In the genomic region with DNA sequence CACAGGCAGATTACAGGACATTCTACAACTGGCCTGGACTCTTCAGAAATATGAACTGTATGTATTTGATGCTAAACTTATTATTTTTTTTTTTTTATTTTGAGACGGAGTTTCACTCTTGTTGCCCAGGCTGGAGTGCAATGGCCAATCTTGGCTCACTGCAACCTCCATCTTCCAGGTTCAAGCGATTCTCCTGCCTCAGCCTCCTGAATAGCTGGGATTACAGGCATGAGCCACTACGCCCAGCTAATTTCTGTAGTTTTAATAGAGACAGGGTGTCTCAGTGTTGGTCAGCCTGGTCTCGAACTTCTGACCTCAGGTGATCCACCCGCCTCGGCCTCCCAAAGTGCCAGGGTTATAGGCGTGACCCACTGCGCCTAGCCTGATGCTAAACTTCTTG, we compare ENCODE assay signal across 7 cellular contexts. TPM values are rescaled to one million over a fixed set of nuclear protein-coding genes. Genes with fewer than 3 reads are reported as not detected.
A peak's percentile ranks its signal among the peaks of the same experiment; 100 is the strongest.
DNase-seq lines count a peak whose midpoint lies in the region; ATAC-seq, FAIRE-seq and TF ChIP-seq lines count a peak whose summit lies in the region.
"Not testable (repeated sequence)": the region's sequence is repeated elsewhere in the genome, so short reads cannot be mapped to it uniquely, and the experiment has no call there.

No MANE protein-coding gene starts in this region.

- FAIRE-seq in K562 (lab: Jason Lieb, UNC): not testable (repeated sequence)

- not testable (repeated sequence) for H4K20me1 ChIP-seq in K562 (replicated peaks; ENCODE audit: control insufficient read depth, insufficient read depth, low read length)

- not testable (repeated sequence) for TF ChIP-seq CTCF in K562 (IDR thresholded peaks at IDR 0.05 in 2 of 3, conservative IDR thresholded peaks at IDR 0.05 in 1 of 3; ENCODE audit: insufficient read depth in 2 of 3, low read depth in 1 of 3, low read length in 3 of 3); nephron progenitor cell (IDR thresholded peaks at IDR 0.05); sigmoid colon (IDR thresholded peaks at IDR 0.05); upper lobe of right lung (IDR thresholded peaks at IDR 0.05)

- 94% methylated on average over 8 of the region's 8 CpGs for WGBS in K562 (ENCODE audit: insufficient coverage, low coverage, missing lambda C conversion rate)
- WGBS in sigmoid colon, 2 donors: 92 to 95% methylated on average over 8 of the region's 8 CpGs

- H3K27ac Mint-ChIP-seq in CD4-positive, CD25-positive, alpha-beta regulatory T cell: peak overlapping the region in 2 of 3 donors; percentile 16 to 64
- peak overlapping the region; percentile 45 for H3K27ac Mint-ChIP-seq in T-helper 1 cell treated with Interleukin-12 subunit alpha and Interleukin-12 subunit beta and Interleukin-4 antibody, amounts not matched to agents 30 μg/mL and 1 μg/mL, for 36 hours
- H3K27ac Mint-ChIP-seq in activated CD8-positive, alpha-beta memory T cell treated with anti-CD3 and anti-CD28 coated beads, Interleukin-2, amount 10 ng/mL, durations not matched to agents 7 days and 5 days: peak overlapping the region; percentile 43
- H3K27ac Mint-ChIP-seq in nephron progenitor cell: peak overlapping the region; percentile 79

- peak; percentile 56; the same call in 1 of the 2 replicates for TF ChIP-seq POLR2A in K562 (conservative IDR thresholded peaks at IDR 0.05)
- TF ChIP-seq POLR2A in sigmoid colon (IDR thresholded peaks at IDR 0.05): not testable (repeated sequence)

- H3K36me3 Mint-ChIP-seq in CD4-positive, CD25-positive, alpha-beta regulatory T cell: not testable (repeated sequence)
- peaks cover 10% of the 10 kb centered on the region for H3K36me3 Mint-ChIP-seq in T-helper 1 cell treated with Interleukin-12 subunit alpha and Interleukin-12 subunit beta and Interleukin-4 antibody, amounts not matched to agents 30 μg/mL and 1 μg/mL, for 36 hours (ENCODE audit: low read depth)
- peaks cover 35% of the 10 kb centered on the region for H3K36me3 Mint-ChIP-seq in activated CD8-positive, alpha-beta memory T cell treated with anti-CD3 and anti-CD28 coated beads, Interleukin-2, amount 10 ng/mL, durations not matched to agents 7 days and 5 days
- H3K36me3 Mint-ChIP-seq in nephron progenitor cell (ENCODE audit: low read depth): peaks cover 77% of the 10 kb centered on the region

- H3K4me3 Mint-ChIP-seq in CD4-positive, CD25-positive, alpha-beta regulatory T cell; T-helper 1 cell treated with Interleukin-12 subunit alpha and Interleukin-12 subunit beta and Interleukin-4 antibody, amounts not matched to agents 30 μg/mL and 1 μg/mL, for 36 hours; activated CD8-positive, alpha-beta memory T cell treated with anti-CD3 and anti-CD28 coated beads, Interleukin-2, amount 10 ng/mL, durations not matched to agents 7 days and 5 days; nephron progenitor cell: not testable (repeated sequence)

- ATAC-seq in CD4-positive, CD25-positive, alpha-beta regulatory T cell (ENCODE audit: low read depth in 2 of 2); activated CD8-positive, alpha-beta memory T cell treated with anti-CD3 and anti-CD28 coated beads, Interleukin-2, amount 10 ng/mL, durations not matched to agents 7 days and 5 days; K562; upper lobe of right lung: not testable (repeated sequence)

- not testable (repeated sequence) for TF ChIP-seq RAD21 in K562 (CRISPR knock-in tag; conservative IDR thresholded peaks at IDR 0.05 in 1 of 2, IDR thresholded peaks at IDR 0.05 in 1 of 2)

- DNase-seq in CD4-positive, CD25-positive, alpha-beta regulatory T cell; activated CD8-positive, alpha-beta memory T cell treated with anti-CD3 and anti-CD28 coated beads, Interleukin-2, amount 10 ng/mL, durations not matched to agents 7 days and 5 days; K562 (ENCODE audit: extremely low read depth in 1 of 4, low spot score in 3 of 4); nephron progenitor cell: not testable (repeated sequence)
- DNase-seq in sigmoid colon (peak; percentile 25), upper lobe of right lung (peak; percentile 17)

- not testable (repeated sequence) for H3K4me2 ChIP-seq in K562 (ENCODE audit: insufficient read depth, low read length)

- not testable (repeated sequence) for H3K9ac ChIP-seq in K562 (ENCODE audit: insufficient read depth in 1 of 2, low read depth in 2 of 2, low read length in 2 of 2)

- not testable (repeated sequence) for H3K9me3 Mint-ChIP-seq in CD4-positive, CD25-positive, alpha-beta regulatory T cell; T-helper 1 cell treated with Interleukin-12 subunit alpha and Interleukin-12 subunit beta and Interleukin-4 antibody, amounts not matched to agents 30 μg/mL and 1 μg/mL, for 36 hours; activated CD8-positive, alpha-beta memory T cell treated with anti-CD3 and anti-CD28 coated beads, Interleukin-2, amount 10 ng/mL, durations not matched to agents 7 days and 5 days (ENCODE audit: low read depth); nephron progenitor cell

- not testable (repeated sequence) for H3K4me3 ChIP-seq in CD4-positive, CD25-positive, alpha-beta regulatory T cell (ENCODE audit: low read depth, low read length); K562; sigmoid colon; upper lobe of right lung

- H3K27me3 Mint-ChIP-seq in CD4-positive, CD25-positive, alpha-beta regulatory T cell; T-helper 1 cell treated with Interleukin-12 subunit alpha and Interleukin-12 subunit beta and Interleukin-4 antibody, amounts not matched to agents 30 μg/mL and 1 μg/mL, for 36 hours (ENCODE audit: low read depth); activated CD8-positive, alpha-beta memory T cell treated with anti-CD3 and anti-CD28 coated beads, Interleukin-2, amount 10 ng/mL, durations not matched to agents 7 days and 5 days; nephron progenitor cell (ENCODE audit: low read depth, poor library complexity): not testable (repeated sequence)

- not testable (repeated sequence) for BruUV-seq in K562 (replicated peaks; lab: Mats Ljungman, UMichigan)

- H2AFZ ChIP-seq in K562 (ENCODE audit: low read depth, low read length): not testable (repeated sequence)

- not testable (repeated sequence) for H3K4me1 ChIP-seq in CD4-positive, CD25-positive, alpha-beta regulatory T cell (ENCODE audit: control insufficient read depth, insufficient read depth, low read length, poor library complexity, severe bottlenecking); K562 (replicated peaks in 1 of 2; ENCODE audit: control insufficient read depth in 2 of 2, insufficient read depth in 2 of 2, low read length in 2 of 2); sigmoid colon; upper lobe of right lung

- in situ Hi-C loops in K562 (cut with MboI): not testable (repeated sequence)

- H3K27me3 ChIP-seq in CD4-positive, CD25-positive, alpha-beta regulatory T cell (ENCODE audit: control insufficient read depth, insufficient read depth, low read length); K562 (ENCODE audit: control insufficient read depth in 2 of 2, insufficient read depth in 2 of 2, low read length in 2 of 2); sigmoid colon; upper lobe of right lung: not testable (repeated sequence)

- intact Hi-C loops in K562 (cut with micrococcal nuclease); sigmoid colon (cut with DNase I); upper lobe of right lung (cut with DNase I): not testable (repeated sequence)

- H3K79me2 ChIP-seq in K562 (ENCODE audit: control insufficient read depth, insufficient read depth, low read length): not testable (repeated sequence)

- H3K9me3 ChIP-seq in CD4-positive, CD25-positive, alpha-beta regulatory T cell (ENCODE audit: control insufficient read depth in 2 of 2, low read length in 2 of 2); K562 (replicated peaks; ENCODE audit: control insufficient read depth, insufficient read depth, low read depth, low read length); sigmoid colon; upper lobe of right lung: not testable (repeated sequence)

- H3K36me3 ChIP-seq in CD4-positive, CD25-positive, alpha-beta regulatory T cell (ENCODE audit: control insufficient read depth, insufficient read depth, low read length): peaks cover 23% of the 10 kb centered on the region
- H3K36me3 ChIP-seq in K562 (ENCODE audit: control insufficient read depth, insufficient read depth, low read length) (peaks cover 67% of the 10 kb centered on the region), sigmoid colon (peaks cover 18 to 75% (median 26%) of the 10 kb centered on the region in 4 donors), upper lobe of right lung (peaks cover 53% of the 10 kb centered on the region)

- CTCF ChIA-PET in activated CD8-positive, alpha-beta memory T cell treated with anti-CD3 and anti-CD28 coated beads, Interleukin-2, amount 10 ng/mL, durations not matched to agents 7 days and 5 days (lab: Charles Lee); K562 (lab: Yijun Ruan, JAX; ENCODE audit: low intra/inter-chr PET ratio): not testable (repeated sequence)

- not testable (repeated sequence) for H3K9me1 ChIP-seq in K562 (ENCODE audit: control insufficient read depth, insufficient read depth, low read length)

- not testable (repeated sequence) for H3K27ac ChIP-seq in CD4-positive, CD25-positive, alpha-beta regulatory T cell (ENCODE audit: insufficient read depth, low read length, poor library complexity, severe bottlenecking); K562 (ENCODE audit: extremely low read depth, low read depth, low read length); sigmoid colon; upper lobe of right lung

- POLR2A ChIA-PET in K562 (lab: Yijun Ruan, JAX): interaction anchor here (0.7 to 3.7 kb wide), 6 partner anchors 8 to 30 kb away, joined by 3 to 24 read pairs (median 4); no protein-coding TSS in a partner anchor

- TF ChIP-seq EP300 in K562 (IDR thresholded peaks at IDR 0.05; ENCODE audit: low read length); sigmoid colon (IDR thresholded peaks at IDR 0.05): not testable (repeated sequence)

- H3K4me1 Mint-ChIP-seq in CD4-positive, CD25-positive, alpha-beta regulatory T cell: peaks cover 2 to 10% (median 5%) of the 10 kb centered on the region in 4 donors
- not testable (repeated sequence) for H3K4me1 Mint-ChIP-seq in T-helper 1 cell treated with Interleukin-12 subunit alpha and Interleukin-12 subunit beta and Interleukin-4 antibody, amounts not matched to agents 30 μg/mL and 1 μg/mL, for 36 hours (ENCODE audit: low read depth); activated CD8-positive, alpha-beta memory T cell treated with anti-CD3 and anti-CD28 coated beads, Interleukin-2, amount 10 ng/mL, durations not matched to agents 7 days and 5 days; nephron progenitor cell

RNA-seq across cellular contexts. Expression of gene FAM219B, which starts 7.1 kb away (rescaled TPM):
- 79.7 TPM for total RNA-seq in CD4-positive, CD25-positive, alpha-beta regulatory T cell
- 10 to 100 TPM; 22.0 to 26.9 (median 24.8) TPM for polyA plus RNA-seq in CD4-positive, CD25-positive, alpha-beta regulatory T cell
- total RNA-seq in activated CD8-positive, alpha-beta memory T cell treated with anti-CD3 and anti-CD28 coated beads, Interleukin-2, amount 10 ng/mL, durations not matched to agents 7 days and 5 days: 100 to 1,000 TPM in 1 of 2 experiments, 10 to 100 TPM in 1; 95.2 to 119 TPM
- total RNA-seq in K562 (2011; cell fraction: chromatin; rRNA removed; ENCODE audit: low replicate concordance): 89.6 and 158 TPM in 2 replicates
- total RNA-seq in K562 (2011; cell fraction: nucleolus; rRNA removed): 91.7 and 93.2 TPM in 2 replicates
- 102 and 120 TPM in 2 replicates for total RNA-seq in K562 (2011; cell fraction: nucleoplasm; rRNA removed)
- total RNA-seq in K562 (2014; rRNA removed) (26.1 and 27.6 TPM in 2 replicates), K562 (2014; rRNA removed; fragmentation: Illumina TruSeq; extraction: Trizol) (28.2 and 29.4 TPM in 2 replicates), K562 (2015; rRNA removed; fragmentation: Illumina TruSeq; extraction: Trizol) (17.5 and 19.1 TPM in 2 replicates), K562 (2021) (40.3 and 43.0 TPM in 2 replicates), sigmoid colon (10 to 100 TPM; 50.5 to 65.0 (median 57.2) TPM), upper lobe of right lung (75.4 TPM)
- polyA plus RNA-seq in K562 (2011; rRNA removed) (50.4 and 58.4 TPM in 2 replicates), K562 (2014; fragmentation: Illumina TruSeq; extraction: Trizol) (29.7 and 35.3 TPM in 2 replicates), K562 (2014; fragmentation: Nextera tagmentation; extraction: Ambion mirVana) (10 to 100 TPM in 1 of 2 experiments, 1 to 10 TPM in 1; 6.8 to 10.2 TPM), K562 (2014; rRNA removed) (47.9 and 50.4 TPM in 2 replicates), sigmoid colon (10 to 100 TPM; 16.6 to 38.4 (median 30.1) TPM)
- 36.0 and 55.5 TPM in 2 replicates for polyA plus RNA-seq in K562 (2011; cell fraction: cytosol; rRNA removed)
- 288 and 307 TPM in 2 replicates for polyA plus RNA-seq in K562 (2011; cell fraction: nucleus; rRNA removed)
- 18.3 and 40.2 TPM in 2 replicates for polyA plus RNA-seq in K562 (2012)
- polyA minus RNA-seq in K562 (2011; rRNA and poly(A)+ RNA removed): 19.0 and 21.3 TPM in 2 replicates
- polyA minus RNA-seq in K562 (2011; cell fraction: cytosol; rRNA and poly(A)+ RNA removed): 7.7 and 8.3 TPM in 2 replicates
- polyA minus RNA-seq in K562 (2011; cell fraction: nucleus; rRNA and poly(A)+ RNA removed): 35.0 and 39.9 TPM in 2 replicates

RNA-seq across cellular contexts. Expression of gene MPI, which starts 24.0 kb away (rescaled TPM):
- total RNA-seq in CD4-positive, CD25-positive, alpha-beta regulatory T cell: 49.6 TPM
- polyA plus RNA-seq in CD4-positive, CD25-positive, alpha-beta regulatory T cell: 100 to 1,000 TPM in 2 of 4 donors, 10 to 100 TPM in 2; 77.2 to 108 (median 100.0) TPM
- 10 to 100 TPM; 52.8 to 59.0 TPM for total RNA-seq in activated CD8-positive, alpha-beta memory T cell treated with anti-CD3 and anti-CD28 coated beads, Interleukin-2, amount 10 ng/mL, durations not matched to agents 7 days and 5 days
- total RNA-seq in K562 (2011; cell fraction: chromatin; rRNA removed; ENCODE audit: low replicate concordance): 120 and 254 TPM in 2 replicates
- 166 and 183 TPM in 2 replicates for total RNA-seq in K562 (2011; cell fraction: nucleolus; rRNA removed)
- total RNA-seq in K562 (2011; cell fraction: nucleoplasm; rRNA removed): 164 and 172 TPM in 2 replicates
- total RNA-seq in K562 (2014; rRNA removed) (40.5 and 58.3 TPM in 2 replicates), K562 (2014; rRNA removed; fragmentation: Illumina TruSeq; extraction: Trizol) (28.1 and 34.5 TPM in 2 replicates), K562 (2015; rRNA removed; fragmentation: Illumina TruSeq; extraction: Trizol) (28.8 and 30.7 TPM in 2 replicates), K562 (2021) (40.3 and 42.1 TPM in 2 replicates), sigmoid colon (10 to 100 TPM; 34.9 to 52.0 (median 45.5) TPM), upper lobe of right lung (26.7 TPM)
- polyA plus RNA-seq in K562 (2011; rRNA removed) (56.8 and 73.8 TPM in 2 replicates), K562 (2014; fragmentation: Illumina TruSeq; extraction: Trizol) (78.7 and 105 TPM in 2 replicates), K562 (2014; fragmentation: Nextera tagmentation; extraction: Ambion mirVana) (10 to 100 TPM; 41.8 to 46.7 TPM), K562 (2014; rRNA removed) (36.3 and 41.2 TPM in 2 replicates), sigmoid colon (10 to 100 TPM; 45.6 to 87.4 (median 56.5) TPM)
- 76.8 and 97.4 TPM in 2 replicates for polyA plus RNA-seq in K562 (2011; cell fraction: cytosol; rRNA removed)
- 152 and 243 TPM in 2 replicates for polyA plus RNA-seq in K562 (2011; cell fraction: nucleus; rRNA removed)
- 60.4 and 65.3 TPM in 2 replicates for polyA plus RNA-seq in K562 (2012)
- 79.0 and 93.6 TPM in 2 replicates for polyA minus RNA-seq in K562 (2011; rRNA and poly(A)+ RNA removed)
- 38.3 and 38.9 TPM in 2 replicates for polyA minus RNA-seq in K562 (2011; cell fraction: cytosol; rRNA and poly(A)+ RNA removed)
- polyA minus RNA-seq in K562 (2011; cell fraction: nucleus; rRNA and poly(A)+ RNA removed): 95.3 and 121 TPM in 2 replicates

RNA-seq across cellular contexts. Expression of gene COX5A, which starts 24.1 kb away (rescaled TPM):
- total RNA-seq in CD4-positive, CD25-positive, alpha-beta regulatory T cell: 91.8 TPM
- 100 to 1,000 TPM; 383 to 512 (median 449) TPM for polyA plus RNA-seq in CD4-positive, CD25-positive, alpha-beta regulatory T cell
- 100 to 1,000 TPM; 322 to 326 TPM for total RNA-seq in activated CD8-positive, alpha-beta memory T cell treated with anti-CD3 and anti-CD28 coated beads, Interleukin-2, amount 10 ng/mL, durations not matched to agents 7 days and 5 days
- total RNA-seq in K562 (2011; cell fraction: chromatin; rRNA removed; ENCODE audit: low replicate concordance): 32.1 and 48.6 TPM in 2 replicates
- total RNA-seq in K562 (2011; cell fraction: nucleolus; rRNA removed): 31.2 and 36.9 TPM in 2 replicates
- total RNA-seq in K562 (2011; cell fraction: nucleoplasm; rRNA removed): 54.6 and 80.4 TPM in 2 replicates
- total RNA-seq in K562 (2014; rRNA removed): 182 and 196 TPM in 2 replicates
- total RNA-seq in K562 (2014; rRNA removed; fragmentation: Illumina TruSeq; extraction: Trizol): 427 and 480 TPM in 2 replicates
- total RNA-seq in K562 (2015; rRNA removed; fragmentation: Illumina TruSeq; extraction: Trizol): 371 and 389 TPM in 2 replicates
- total RNA-seq in K562 (2021): 476 and 490 TPM in 2 replicates
- polyA plus RNA-seq in K562 (2011; rRNA removed): 245 and 357 TPM in 2 replicates
- 349 and 400 TPM in 2 replicates for polyA plus RNA-seq in K562 (2011; cell fraction: cytosol; rRNA removed)
- polyA plus RNA-seq in K562 (2011; cell fraction: nucleus; rRNA removed): 157 and 270 TPM in 2 replicates
- 668 and 675 TPM in 2 replicates for polyA plus RNA-seq in K562 (2012)
- polyA plus RNA-seq in K562 (2014; fragmentation: Illumina TruSeq; extraction: Trizol): 553 and 569 TPM in 2 replicates
- 100 to 1,000 TPM in 1 of 2 experiments, 10 to 100 TPM in 1; 86.8 to 116 TPM for polyA plus RNA-seq in K562 (2014; fragmentation: Nextera tagmentation; extraction: Ambion mirVana)
- 419 and 568 TPM in 2 replicates for polyA plus RNA-seq in K562 (2014; rRNA removed)
- 90.7 and 143 TPM in 2 replicates for polyA minus RNA-seq in K562 (2011; rRNA and poly(A)+ RNA removed)
- 143 and 157 TPM in 2 replicates for polyA minus RNA-seq in K562 (2011; cell fraction: cytosol; rRNA and poly(A)+ RNA removed)
- 12.9 and 34.8 TPM in 2 replicates for polyA minus RNA-seq in K562 (2011; cell fraction: nucleus; rRNA and poly(A)+ RNA removed)
- total RNA-seq in sigmoid colon: 100 to 1,000 TPM in 1 of 4 donors, 10 to 100 TPM in 3; 73.7 to 124 (median 81.6) TPM
- polyA plus RNA-seq in sigmoid colon: 1,000 to 10,000 TPM in 1 of 3 donors, 100 to 1,000 TPM in 2; 783 to 1,227 (median 854) TPM
- total RNA-seq in upper lobe of right lung: 138 TPM

RNA-seq across cellular contexts. Expression of gene SCAMP2, which starts 40.6 kb away (rescaled TPM):
- total RNA-seq in CD4-positive, CD25-positive, alpha-beta regulatory T cell: 107 TPM
- 100 to 1,000 TPM; 145 to 194 (median 159) TPM for polyA plus RNA-seq in CD4-positive, CD25-positive, alpha-beta regulatory T cell
- 100 to 1,000 TPM; 108 to 115 TPM for total RNA-seq in activated CD8-positive, alpha-beta memory T cell treated with anti-CD3 and anti-CD28 coated beads, Interleukin-2, amount 10 ng/mL, durations not matched to agents 7 days and 5 days
- 69.8 and 124 TPM in 2 replicates for total RNA-seq in K562 (2011; cell fraction: chromatin; rRNA removed; ENCODE audit: low replicate concordance)
- 114 and 116 TPM in 2 replicates for total RNA-seq in K562 (2011; cell fraction: nucleolus; rRNA removed)
- total RNA-seq in K562 (2011; cell fraction: nucleoplasm; rRNA removed): 109 and 111 TPM in 2 replicates
- total RNA-seq in K562 (2014; rRNA removed): 15.2 and 23.5 TPM in 2 replicates
- total RNA-seq in K562 (2014; rRNA removed; fragmentation: Illumina TruSeq; extraction: Trizol): 16.0 and 17.0 TPM in 2 replicates
- total RNA-seq in K562 (2015; rRNA removed; fragmentation: Illumina TruSeq; extraction: Trizol): 20.0 and 20.1 TPM in 2 replicates
- total RNA-seq in K562 (2021): 40.9 and 44.6 TPM in 2 replicates
- 40.2 and 90.8 TPM in 2 replicates for polyA plus RNA-seq in K562 (2011; rRNA removed)
- 101 and 104 TPM in 2 replicates for polyA plus RNA-seq in K562 (2011; cell fraction: cytosol; rRNA removed)
- 78.5 and 87.1 TPM in 2 replicates for polyA plus RNA-seq in K562 (2011; cell fraction: nucleus; rRNA removed)
- 44.8 and 53.4 TPM in 2 replicates for polyA plus RNA-seq in K562 (2012)
- polyA plus RNA-seq in K562 (2014; fragmentation: Illumina TruSeq; extraction: Trizol): 53.7 and 61.1 TPM in 2 replicates
- 10 to 100 TPM in 1 of 2 experiments, 1 to 10 TPM in 1; 5.9 to 11.2 TPM for polyA plus RNA-seq in K562 (2014; fragmentation: Nextera tagmentation; extraction: Ambion mirVana)
- 28.1 and 40.0 TPM in 2 replicates for polyA plus RNA-seq in K562 (2014; rRNA removed)
- polyA minus RNA-seq in K562 (2011; rRNA and poly(A)+ RNA removed): 44.2 and 47.1 TPM in 2 replicates
- 29.1 and 32.0 TPM in 2 replicates for polyA minus RNA-seq in K562 (2011; cell fraction: cytosol; rRNA and poly(A)+ RNA removed)
- polyA minus RNA-seq in K562 (2011; cell fraction: nucleus; rRNA and poly(A)+ RNA removed): 20.1 and 28.2 TPM in 2 replicates
- 10 to 100 TPM; 27.8 to 37.8 (median 36.2) TPM for total RNA-seq in sigmoid colon
- 100 to 1,000 TPM in 1 of 3 donors, 10 to 100 TPM in 2; 28.7 to 131 (median 33.0) TPM for polyA plus RNA-seq in sigmoid colon
- 115 TPM for total RNA-seq in upper lobe of right lung

RNA-seq across cellular contexts. Expression of gene RPP25, which starts 42.8 kb away (rescaled TPM):
- total RNA-seq in CD4-positive, CD25-positive, alpha-beta regulatory T cell: 0.54 TPM
- polyA plus RNA-seq in CD4-positive, CD25-positive, alpha-beta regulatory T cell: 1 to 10 TPM; 1.6 to 4.6 (median 2.8) TPM
- 1 to 10 TPM; 6.8 to 7.5 TPM for total RNA-seq in activated CD8-positive, alpha-beta memory T cell treated with anti-CD3 and anti-CD28 coated beads, Interleukin-2, amount 10 ng/mL, durations not matched to agents 7 days and 5 days
- total RNA-seq in K562 (2011; cell fraction: chromatin; rRNA removed; ENCODE audit: low replicate concordance): 1.1 and 3.4 TPM in 2 replicates
- total RNA-seq in K562 (2011; cell fraction: nucleolus; rRNA removed): 4.1 and 5.0 TPM in 2 replicates
- total RNA-seq in K562 (2011; cell fraction: nucleoplasm; rRNA removed): 2.4 and 3.1 TPM in 2 replicates
- 12.3 and 15.4 TPM in 2 replicates for total RNA-seq in K562 (2014; rRNA removed)
- 5.4 and 5.6 TPM in 2 replicates for total RNA-seq in K562 (2014; rRNA removed; fragmentation: Illumina TruSeq; extraction: Trizol)
- 4.7 and 4.9 TPM in 2 replicates for total RNA-seq in K562 (2015; rRNA removed; fragmentation: Illumina TruSeq; extraction: Trizol)
- 11.0 and 12.0 TPM in 2 replicates for total RNA-seq in K562 (2021)
- polyA plus RNA-seq in K562 (2011; rRNA removed): 1.9 and 4.1 TPM in 2 replicates
- polyA plus RNA-seq in K562 (2011; cell fraction: cytosol; rRNA removed): 4.8 and 7.0 TPM in 2 replicates
- polyA plus RNA-seq in K562 (2011; cell fraction: nucleus; rRNA removed): 2.3 and 3.2 TPM in 2 replicates
- 4.4 and 9.2 TPM in 2 replicates for polyA plus RNA-seq in K562 (2012)
- polyA plus RNA-seq in K562 (2014; fragmentation: Illumina TruSeq; extraction: Trizol): 6.0 and 6.2 TPM in 2 replicates
- 1 to 10 TPM; 1.1 to 1.3 TPM for polyA plus RNA-seq in K562 (2014; fragmentation: Nextera tagmentation; extraction: Ambion mirVana)
- polyA plus RNA-seq in K562 (2014; rRNA removed): 6.9 and 7.5 TPM in 2 replicates
- 1.8 and 2.4 TPM in 2 replicates for polyA minus RNA-seq in K562 (2011; rRNA and poly(A)+ RNA removed)
- 2.7 and 5.1 TPM in 2 replicates for polyA minus RNA-seq in K562 (2011; cell fraction: cytosol; rRNA and poly(A)+ RNA removed)
- polyA minus RNA-seq in K562 (2011; cell fraction: nucleus; rRNA and poly(A)+ RNA removed): 2.0 and 4.3 TPM in 2 replicates
- 1 to 10 TPM; 3.7 to 4.8 (median 4.7) TPM for total RNA-seq in sigmoid colon
- 10 to 100 TPM in 2 of 3 donors, 1 to 10 TPM in 1; 9.0 to 24.0 (median 16.1) TPM for polyA plus RNA-seq in sigmoid colon
- total RNA-seq in upper lobe of right lung: 20.2 TPM
